Comparison of ENCODE assay signal across 8 cellular contexts in the genomic region with DNA sequence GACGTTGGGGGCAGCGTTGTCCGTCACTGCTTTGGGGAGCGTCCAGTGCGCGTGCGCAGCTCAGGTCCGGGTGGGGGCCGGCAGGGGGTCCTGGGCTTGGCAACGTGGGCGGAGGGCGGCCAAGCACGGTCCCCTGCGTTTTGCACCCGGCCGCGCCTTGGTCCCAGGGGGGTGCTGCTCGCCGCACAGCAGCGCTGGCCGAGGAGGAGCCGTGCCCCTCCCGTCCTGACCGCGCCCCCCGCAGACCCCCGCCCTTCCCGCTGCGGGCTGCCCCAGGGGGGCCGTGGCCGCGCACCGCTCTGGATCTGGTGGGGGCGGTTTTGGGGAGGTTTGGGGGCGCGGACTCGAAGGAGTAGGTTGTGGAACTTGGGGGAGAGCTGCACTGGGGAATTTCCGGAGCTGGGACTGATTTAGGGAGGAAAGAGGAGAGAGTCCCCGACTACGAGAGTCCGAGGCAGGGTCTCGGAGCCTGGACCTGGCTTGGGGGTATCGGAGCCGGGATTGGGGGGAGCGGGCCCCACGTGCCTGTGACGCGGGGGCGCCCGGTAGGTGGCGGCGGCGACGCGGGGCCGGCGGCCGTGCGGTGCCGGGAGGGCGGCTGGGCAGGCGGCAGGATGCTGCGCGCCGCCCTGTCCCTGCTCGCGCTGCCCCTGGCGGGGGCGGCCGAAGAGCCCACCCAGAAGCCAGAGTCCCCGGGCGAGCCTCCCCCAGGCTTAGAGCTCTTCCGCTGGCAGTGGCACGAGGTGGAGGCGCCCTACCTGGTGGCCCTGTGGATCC. TPM values are rescaled to one million over a fixed set of nuclear protein-coding genes. Genes with fewer than 3 reads are reported as not detected.
DNase-seq lines count a peak whose midpoint lies in the region; ATAC-seq and TF ChIP-seq lines count a peak whose summit lies in the region.

A gene with protein sequence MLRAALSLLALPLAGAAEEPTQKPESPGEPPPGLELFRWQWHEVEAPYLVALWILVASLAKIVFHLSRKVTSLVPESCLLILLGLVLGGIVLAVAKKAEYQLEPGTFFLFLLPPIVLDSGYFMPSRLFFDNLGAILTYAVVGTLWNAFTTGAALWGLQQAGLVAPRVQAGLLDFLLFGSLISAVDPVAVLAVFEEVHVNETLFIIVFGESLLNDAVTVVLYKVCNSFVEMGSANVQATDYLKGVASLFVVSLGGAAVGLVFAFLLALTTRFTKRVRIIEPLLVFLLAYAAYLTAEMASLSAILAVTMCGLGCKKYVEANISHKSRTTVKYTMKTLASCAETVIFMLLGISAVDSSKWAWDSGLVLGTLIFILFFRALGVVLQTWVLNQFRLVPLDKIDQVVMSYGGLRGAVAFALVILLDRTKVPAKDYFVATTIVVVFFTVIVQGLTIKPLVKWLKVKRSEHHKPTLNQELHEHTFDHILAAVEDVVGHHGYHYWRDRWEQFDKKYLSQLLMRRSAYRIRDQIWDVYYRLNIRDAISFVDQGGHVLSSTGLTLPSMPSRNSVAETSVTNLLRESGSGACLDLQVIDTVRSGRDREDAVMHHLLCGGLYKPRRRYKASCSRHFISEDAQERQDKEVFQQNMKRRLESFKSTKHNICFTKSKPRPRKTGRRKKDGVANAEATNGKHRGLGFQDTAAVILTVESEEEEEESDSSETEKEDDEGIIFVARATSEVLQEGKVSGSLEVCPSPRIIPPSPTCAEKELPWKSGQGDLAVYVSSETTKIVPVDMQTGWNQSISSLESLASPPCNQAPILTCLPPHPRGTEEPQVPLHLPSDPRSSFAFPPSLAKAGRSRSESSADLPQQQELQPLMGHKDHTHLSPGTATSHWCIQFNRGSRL (plus strand): TSS at position 579 of the 777 bp plus-strand sequence. CDS start 36 bp downstream, at position 615.

- no peaks in the 10 kb centered on the region for H3K9me3 ChIP-seq in duodenal mucosa (ENCODE audit: control insufficient read depth in 1 of 2, low read length in 2 of 2)
- H3K9me3 ChIP-seq in mucosa of descending colon = no peaks in the 10 kb centered on the region

- intact Hi-C loops in mucosa of descending colon (cut with DNase I, micrococcal nuclease) = loop anchor here in 1 of 2 donors (5.0 kb wide), 1 partner anchor 229 kb away; no protein-coding TSS in a partner anchor

- no peak for TF ChIP-seq CTCF in mucosa of descending colon (IDR thresholded peaks at IDR 0.05)

- H3K4me1 ChIP-seq in duodenal mucosa (ENCODE audit: control insufficient read depth in 1 of 2, insufficient read depth in 2 of 2, low read length in 2 of 2) = peaks cover 30 to 40% of the 10 kb centered on the region in 2 donors
- peaks cover 43% of the 10 kb centered on the region for H3K4me1 ChIP-seq in mucosa of descending colon (ENCODE audit: low read depth)

- H3K27me3 ChIP-seq in duodenal mucosa (ENCODE audit: control insufficient read depth in 1 of 2, insufficient read depth in 2 of 2, low read length in 2 of 2) = peaks cover 19 to 31% of the 10 kb centered on the region in 2 donors

- no peak within 1 kb of the TSS for H3K27ac ChIP-seq in duodenal mucosa (ENCODE audit: low read depth, low read length)

- peak; percentile 78 for DNase-seq in activated CD8-positive, alpha-beta memory T cell treated with anti-CD3 and anti-CD28 coated beads for 24 hours
- DNase-seq in activated CD8-positive, alpha-beta memory T cell treated with anti-CD3 and anti-CD28 coated beads, Interleukin-2, amount 50 U/mL, for 4 hours = no peak
- DNase-seq in RPMI7951 (ENCODE audit: low read depth) = peak; percentile 29
- DNase-seq in mucosa of descending colon = peak in 2 of 3 donors; percentile 56 to 75
- DNase-seq in NCI-H2107 treated with DMSO at 0.1 percent for 48 hours (lab: John Stamatoyannopoulos, UW; ENCODE audit: unreplicated experiment) = no peak
- DNase-seq in DMS114 treated with DMSO at 0.1 percent for 48 hours (lab: John Stamatoyannopoulos, UW; ENCODE audit: unreplicated experiment) = no peak
- DNase-seq in kidney glomerular epithelial cell (lab: John Stamatoyannopoulos, UW) = no peak

- ATAC-seq in mucosa of descending colon = no peak

- peak within 1 kb of the TSS in 1 of 2 donors; percentile 54 for H3K9ac ChIP-seq in duodenal mucosa (ENCODE audit: low read depth in 1 of 2, low read length in 2 of 2)

- H3K4me3 ChIP-seq in duodenal mucosa (ENCODE audit: low read depth in 1 of 2, low read length in 2 of 2) (peak within 1 kb of the TSS; percentile 31 to 82), mucosa of descending colon (no peak within 1 kb of the TSS)

- H3K36me3 ChIP-seq in duodenal mucosa (ENCODE audit: control insufficient read depth in 1 of 2, insufficient read depth in 2 of 2, low read length in 2 of 2) (no peaks in the 10 kb centered on the region), mucosa of descending colon (ENCODE audit: low read depth) (no peaks in the 10 kb centered on the region)

RNA-seq across cellular contexts. Expression of the gene that starts here (rescaled TPM):
- total RNA-seq in RPMI7951 (2014; rRNA removed; shearing (Covaris generic)) = 0.98 and 1.1 TPM in 2 replicates
- 1 to 10 TPM; 1.7 to 2.6 (median 1.9) TPM for total RNA-seq in mucosa of descending colon

Comparison
In these comparisons a context has a peak if more than half of its experiments do, and no peak if none do; other contexts are left out.
1. DNase-seq: peak in activated CD8-positive, alpha-beta memory T cell treated with anti-CD3 and anti-CD28 coated beads for 24 hours (single experiment), RPMI7951 (single experiment) and mucosa of descending colon (2 of 3); none in activated CD8-positive, alpha-beta memory T cell treated with anti-CD3 and anti-CD28 coated beads, Interleukin-2, amount 50 U/mL, for 4 hours (single experiment), NCI-H2107 treated with DMSO at 0.1 percent for 48 hours (single experiment), DMS114 treated with DMSO at 0.1 percent for 48 hours (single experiment) and kidney glomerular epithelial cell (single experiment).